1 cellular context compared by ENCODE assay signal in the genomic region with DNA sequence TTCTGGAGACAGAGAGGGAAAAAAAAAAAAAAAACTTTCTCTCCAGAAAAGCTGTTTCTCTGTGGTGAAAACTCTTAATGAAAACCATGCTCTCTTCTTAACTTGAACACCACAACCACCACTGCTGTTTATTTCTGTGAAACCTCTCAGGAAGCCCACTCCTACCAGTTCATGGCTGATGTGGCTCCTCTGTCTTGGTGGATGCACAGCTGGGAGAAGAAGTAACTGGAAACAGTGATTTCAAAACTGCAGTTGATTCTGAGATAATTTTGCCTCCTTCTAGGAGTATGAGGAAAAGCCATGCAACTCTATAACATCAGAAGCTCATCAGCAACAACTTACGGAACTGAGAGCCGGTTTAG.
TF ChIP-seq lines count a peak whose summit lies in the region.

No MANE protein-coding gene starts in this region.

TF ChIP-seq in A549, 52 proteins besides CTCF, POLR2A, EP300 and RAD21 (continued from another document):
- TF ChIP-seq, protein P1, sequence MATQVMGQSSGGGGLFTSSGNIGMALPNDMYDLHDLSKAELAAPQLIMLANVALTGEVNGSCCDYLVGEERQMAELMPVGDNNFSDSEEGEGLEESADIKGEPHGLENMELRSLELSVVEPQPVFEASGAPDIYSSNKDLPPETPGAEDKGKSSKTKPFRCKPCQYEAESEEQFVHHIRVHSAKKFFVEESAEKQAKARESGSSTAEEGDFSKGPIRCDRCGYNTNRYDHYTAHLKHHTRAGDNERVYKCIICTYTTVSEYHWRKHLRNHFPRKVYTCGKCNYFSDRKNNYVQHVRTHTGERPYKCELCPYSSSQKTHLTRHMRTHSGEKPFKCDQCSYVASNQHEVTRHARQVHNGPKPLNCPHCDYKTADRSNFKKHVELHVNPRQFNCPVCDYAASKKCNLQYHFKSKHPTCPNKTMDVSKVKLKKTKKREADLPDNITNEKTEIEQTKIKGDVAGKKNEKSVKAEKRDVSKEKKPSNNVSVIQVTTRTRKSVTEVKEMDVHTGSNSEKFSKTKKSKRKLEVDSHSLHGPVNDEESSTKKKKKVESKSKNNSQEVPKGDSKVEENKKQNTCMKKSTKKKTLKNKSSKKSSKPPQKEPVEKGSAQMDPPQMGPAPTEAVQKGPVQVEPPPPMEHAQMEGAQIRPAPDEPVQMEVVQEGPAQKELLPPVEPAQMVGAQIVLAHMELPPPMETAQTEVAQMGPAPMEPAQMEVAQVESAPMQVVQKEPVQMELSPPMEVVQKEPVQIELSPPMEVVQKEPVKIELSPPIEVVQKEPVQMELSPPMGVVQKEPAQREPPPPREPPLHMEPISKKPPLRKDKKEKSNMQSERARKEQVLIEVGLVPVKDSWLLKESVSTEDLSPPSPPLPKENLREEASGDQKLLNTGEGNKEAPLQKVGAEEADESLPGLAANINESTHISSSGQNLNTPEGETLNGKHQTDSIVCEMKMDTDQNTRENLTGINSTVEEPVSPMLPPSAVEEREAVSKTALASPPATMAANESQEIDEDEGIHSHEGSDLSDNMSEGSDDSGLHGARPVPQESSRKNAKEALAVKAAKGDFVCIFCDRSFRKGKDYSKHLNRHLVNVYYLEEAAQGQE (IDR thresholded peaks at IDR 0.05): no peak
- no peak for TF ChIP-seq HDAC2 (IDR thresholded peaks at IDR 0.05)
- TF ChIP-seq HMGXB4 (CRISPR knock-in tag; IDR thresholded peaks at IDR 0.05; ENCODE audit: borderline replicate concordance): no peak
- TF ChIP-seq ESRRA (IDR thresholded peaks at IDR 0.05; ENCODE audit: borderline replicate concordance, low read length): no peak
- no peak for TF ChIP-seq FOSB (CRISPR knock-in tag; IDR thresholded peaks at IDR 0.05)
- no peak for TF ChIP-seq FOXS1 (CRISPR knock-in tag; IDR thresholded peaks at IDR 0.05)
- no peak for TF ChIP-seq ZNF302 (CRISPR knock-in tag; IDR thresholded peaks at IDR 0.05)
- no peak for TF ChIP-seq NPAS2 (CRISPR knock-in tag; IDR thresholded peaks at IDR 0.05; ENCODE audit: borderline replicate concordance)
- TF ChIP-seq GATA3 (IDR thresholded peaks at IDR 0.05; ENCODE audit: borderline replicate concordance): no peak
- no peak for TF ChIP-seq KDM5A (IDR thresholded peaks at IDR 0.05)
- no peak for TF ChIP-seq NR3C1 (IDR thresholded peaks at IDR 0.05)
- no peak for TF ChIP-seq SMC3 (IDR thresholded peaks at IDR 0.05)
TF ChIP-seq in A549: peak in this region for 0.
